Comparison of ENCODE assay signal across 12 cellular contexts in the genomic region with DNA sequence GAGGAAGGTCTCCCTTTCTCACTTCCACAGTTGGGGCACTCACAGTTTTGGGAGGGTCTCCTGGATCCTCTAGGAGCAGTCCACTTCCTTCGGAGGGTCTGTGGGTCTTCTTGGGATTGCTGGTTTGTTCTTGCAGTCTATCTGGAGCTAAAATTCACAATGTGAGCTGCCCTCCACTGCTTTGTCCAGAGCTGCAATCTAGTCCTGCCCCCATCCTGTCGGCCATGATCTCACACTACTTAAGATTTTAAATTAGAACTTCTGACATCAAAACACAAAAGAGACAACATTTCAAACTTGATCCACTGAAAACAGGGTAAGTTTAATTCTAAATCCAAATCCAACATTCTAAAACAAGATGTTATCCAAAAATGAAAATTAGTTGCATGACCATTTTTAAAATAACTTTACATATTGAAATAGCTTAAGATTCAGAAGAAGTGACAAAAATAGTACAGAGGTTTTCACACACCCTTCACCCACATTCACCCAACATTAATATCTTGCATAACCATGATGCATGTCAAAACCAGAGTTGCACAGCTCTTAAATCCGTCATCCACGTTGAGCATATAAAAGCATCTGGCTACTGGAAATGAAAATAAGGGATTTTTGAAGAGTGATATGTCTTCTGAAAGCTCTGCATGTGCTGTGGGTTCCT.
DNase-seq lines count a peak whose midpoint lies in the region; ATAC-seq and TF ChIP-seq lines count a peak whose summit lies in the region.
"Had no signal": no experiment of that assay in that cellular context is flagged by ENCODE, and none has a peak within 500 bp of the region (broad histone marks: within the 10 kb centered on the region; RNA-seq: fewer than 3 reads in every experiment).

No MANE protein-coding gene starts in this region.

- H3K27me3 ChIP-seq in HUES6 (ENCODE audit: control insufficient read depth, insufficient read depth, low read length): no peaks in the 10 kb centered on the region
- H3K27me3 ChIP-seq: gastroesophageal sphincter had no signal

- H3K36me3 ChIP-seq in HUES6 (ENCODE audit: control insufficient read depth, insufficient read depth, low read length): no peaks in the 10 kb centered on the region
- H3K36me3 ChIP-seq: gastroesophageal sphincter had no signal

- no peaks in the 10 kb centered on the region for H3K9me3 ChIP-seq in HUES6 (ENCODE audit: control insufficient read depth, insufficient read depth, low read depth, low read length)
- H3K9me3 ChIP-seq: gastroesophageal sphincter had no signal

- no peak for DNase-seq in CD14-positive monocyte (ENCODE audit: low spot score)
- DNase-seq in immature natural killer cell: peak in 1 of 3 donors; percentile 18
- no peak for DNase-seq in D341Med (ENCODE audit: low spot score)
- no peak for DNase-seq in NCI-H2081 treated with DMSO at 0.1 percent for 48 hours (lab: John Stamatoyannopoulos, UW)
- no peak for DNase-seq in NCI-H748 (lab: John Stamatoyannopoulos, UW; ENCODE audit: unreplicated experiment)
- DNase-seq: activated CD4-positive, alpha-beta T cell treated with anti-CD3 and anti-CD28 coated beads for 48 hours; HCEC 1CT had no signal

- peak overlapping the region; percentile 53 for H3K9ac ChIP-seq in HUES6 (ENCODE audit: low read length)

- H3K27ac ChIP-seq in HUES6 (ENCODE audit: low read depth, low read length): peak overlapping the region; percentile 84; the same call in 1 of the 2 replicates
- H3K27ac ChIP-seq: gastroesophageal sphincter had no signal

- H3K9me3 Mint-ChIP-seq in CD14-positive monocyte: peaks cover 0 to 3% (median 0%) of the 10 kb centered on the region in 7 donors
- no peaks in the 10 kb centered on the region for H3K9me3 Mint-ChIP-seq in immature natural killer cell
- H3K9me3 Mint-ChIP-seq: central memory CD8-positive, alpha-beta T cell had no signal

- peaks cover 28% of the 10 kb centered on the region for H3K4me1 ChIP-seq in HUES6 (ENCODE audit: control insufficient read depth, insufficient read depth, low read length)
- H3K4me1 ChIP-seq: gastroesophageal sphincter had no signal

- no peak for TF ChIP-seq CTCF in CD14-positive monocyte (IDR thresholded peaks at IDR 0.05)

- intact Hi-C loops in CD14-positive monocyte (cut with micrococcal nuclease): loop anchor here in 1 of 2 donors (10.0 kb wide), 1 partner anchor 348 kb away; no protein-coding TSS in a partner anchor

- H3K27ac Mint-ChIP-seq in CD14-positive monocyte: peak overlapping the region; percentile 26 to 86 (median 82)
- H3K27ac Mint-ChIP-seq in immature natural killer cell: peak overlapping the region in 5 of 6 donors; percentile 9 to 77 (median 52)

- no peak overlapping the region for H3K4me3 ChIP-seq in HUES6 (ENCODE audit: low read depth, low read length)
- H3K4me3 ChIP-seq: gastroesophageal sphincter had no signal

- H3K4me3 Mint-ChIP-seq in CD14-positive monocyte (peak overlapping the region in 1 of 2 donors; percentile 50), immature natural killer cell (peak overlapping the region in 3 of 5 donors; percentile 33 to 50 (median 39))
- H3K4me3 Mint-ChIP-seq: central memory CD8-positive, alpha-beta T cell had no signal

- H3K4me1 Mint-ChIP-seq in CD14-positive monocyte (peaks cover 45% of the 10 kb centered on the region), immature natural killer cell (peaks cover 0 to 17% of the 10 kb centered on the region in 2 donors)
- H3K4me1 Mint-ChIP-seq: central memory CD8-positive, alpha-beta T cell had no signal

- H3K36me3 Mint-ChIP-seq in CD14-positive monocyte: no peaks in the 10 kb centered on the region
- no peaks in the 10 kb centered on the region for H3K36me3 Mint-ChIP-seq in immature natural killer cell

- ATAC-seq in GM21423 (IDR thresholded peaks at IDR 0.05; ENCODE audit: unreplicated experiment) (peak; percentile 52), HG03457 (IDR thresholded peaks at IDR 0.05; ENCODE audit: unreplicated experiment) (no peak)
- ATAC-seq: gastroesophageal sphincter had no signal

- H3K27me3 Mint-ChIP-seq in CD14-positive monocyte (ENCODE audit: low read depth in 3 of 3) (peaks cover 0 to 1% (median 0%) of the 10 kb centered on the region in 3 donors), immature natural killer cell (ENCODE audit: low read depth in 3 of 3) (peaks cover 0 to 4% (median 3%) of the 10 kb centered on the region in 3 donors)
